Comparison of ENCODE assay signal across 27 cellular contexts in the genomic region with DNA sequence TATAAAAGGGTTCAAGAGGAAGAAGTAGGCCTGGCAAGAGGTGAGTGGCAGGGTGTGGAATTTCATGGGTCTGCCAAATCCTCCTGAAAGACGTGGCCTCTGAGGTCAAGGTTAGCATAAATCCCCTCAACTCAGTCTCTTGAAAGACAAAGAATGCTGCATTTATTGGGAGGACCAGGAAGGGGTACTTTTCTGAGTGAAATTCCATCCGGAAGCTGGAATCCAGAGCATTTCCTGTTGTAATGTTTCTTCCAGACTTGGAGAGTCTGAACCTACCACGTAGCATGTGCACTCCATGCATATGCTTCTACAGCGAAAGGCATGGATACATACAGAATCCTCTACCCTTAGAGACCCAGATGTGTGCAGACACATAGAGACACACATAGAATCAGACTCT. TPM values are rescaled to one million over a fixed set of nuclear protein-coding genes. Genes with fewer than 3 reads are reported as not detected.
DNase-seq lines count a peak whose midpoint lies in the region; ATAC-seq and TF ChIP-seq lines count a peak whose summit lies in the region.
"Had no signal": no experiment of that assay in that cellular context is flagged by ENCODE, and none has a peak within 500 bp of the region (broad histone marks: within the 10 kb centered on the region; RNA-seq: fewer than 3 reads in every experiment).

No MANE protein-coding gene starts in this region.

- CTCF ChIA-PET in RWPE1 (lab: Yijun Ruan, JAX), result no interaction called here

- H3K4me1 ChIP-seq in osteoblast (ENCODE audit: insufficient read depth, low read length), result no peaks in the 10 kb centered on the region
- H3K4me1 ChIP-seq: body of pancreas, prostate gland, stomach, transverse colon had no signal

- TF ChIP-seq CTCF in fibroblast of villous mesenchyme (IDR thresholded peaks at IDR 0.05; ENCODE audit: insufficient read depth, low read depth, low read length), result no peak
- TF ChIP-seq CTCF in osteoblast (IDR thresholded peaks at IDR 0.05; ENCODE audit: extremely low read depth, low read depth, low read length), result no peak
- TF ChIP-seq CTCF in RWPE1 (conservative IDR thresholded peaks at IDR 0.05; ENCODE audit: low read depth), result no peak

- H3K27ac ChIP-seq in osteoblast (ENCODE audit: low read depth, low read length) (no peak overlapping the region), RWPE1 (no peak overlapping the region)
- H3K27ac ChIP-seq: body of pancreas, coronary artery, HL-60, prostate gland, stomach, transverse colon had no signal

- no peak for ATAC-seq in GM19351 (IDR thresholded peaks at IDR 0.05; ENCODE audit: unreplicated experiment)
- ATAC-seq: body of pancreas, K562 had no signal

- DNase-seq in ELF-1 (ENCODE audit: low read depth, low spot score), result peak; percentile 24
- DNase-seq in M059J (ENCODE audit: low read depth), result peak; percentile 14
- peak; percentile 35 for DNase-seq in fibroblast of villous mesenchyme (ENCODE audit: low read depth)
- DNase-seq in osteoblast (ENCODE audit: insufficient read length, low spot score, missing footprints), result peak; percentile 34
- DNase-seq in RWPE1 (ENCODE audit: low spot score), result no peak
- no peak for DNase-seq in NCI-H345 treated with DMSO at 0.1 percent for 48 hours (lab: John Stamatoyannopoulos, UW; ENCODE audit: unreplicated experiment)
- DNase-seq: activated CD4-positive, alpha-beta T cell treated with anti-CD3 and anti-CD28 coated beads, Interleukin-2, amount 50 U/mL, for 1 hour; activated CD8-positive, alpha-beta memory T cell treated with anti-CD3 and anti-CD28 coated beads, Interleukin-2, amount 50 U/mL, for 48 hours; activated naive CD8-positive, alpha-beta T cell treated with anti-CD3 and anti-CD28 coated beads, Interleukin-2, amount 10 ng/mL, durations not matched to agents 7 days and 5 days; AML-193; body of pancreas; CD8-positive, alpha-beta memory T cell; DMS53; HCEC 1CT; hippocampal formation; NCI-H146; NCI-H2171 treated with DMSO at 0.1 percent for 48 hours; NCI-H69; SHP77 treated with DMSO at 0.1 percent for 48 hours; stomach; transverse colon had no signal

- H3K9me3 ChIP-seq in osteoblast (ENCODE audit: low read depth, low read length), result no peaks in the 10 kb centered on the region
- H3K9me3 ChIP-seq: body of pancreas, prostate gland, transverse colon had no signal

- H3K79me2 ChIP-seq in osteoblast (ENCODE audit: insufficient read depth, low read length), result no peaks in the 10 kb centered on the region

- POLR2A ChIA-PET in RWPE1 (lab: Yijun Ruan, JAX; ENCODE audit: low non-redundant PET), result no interaction called here

- H4K20me1 ChIP-seq in osteoblast (ENCODE audit: insufficient read depth, low read length), result no peaks in the 10 kb centered on the region

- no peaks in the 10 kb centered on the region for H3K36me3 ChIP-seq in osteoblast (ENCODE audit: insufficient read depth, low read length)
- H3K36me3 ChIP-seq: prostate gland, stomach, transverse colon had no signal

- H3K4me2 ChIP-seq in osteoblast (ENCODE audit: insufficient read depth, low read length), result no peak overlapping the region

- no peaks in the 10 kb centered on the region for H3K27me3 ChIP-seq in osteoblast (ENCODE audit: insufficient read depth, low read length)
- H3K27me3 ChIP-seq: body of pancreas, stomach, transverse colon had no signal

- H2AFZ ChIP-seq in osteoblast (ENCODE audit: low read length), result peak overlapping the region; percentile 33

- H3K4me3 ChIP-seq in fibroblast of villous mesenchyme (ENCODE audit: low read depth, low read length) (no peak overlapping the region), osteoblast (ENCODE audit: insufficient read depth, low read length) (no peak overlapping the region)
- H3K4me3 ChIP-seq: body of pancreas, coronary artery, K562, prostate gland, stomach, transverse colon had no signal

RNA-seq across cellular contexts. Expression of a gene that starts 13.4 kb away (rescaled TPM):
- 5.6 and 10.4 TPM in 2 replicates for total RNA-seq in M059J (2014; rRNA removed; shearing (Covaris generic))
- total RNA-seq in fibroblast of villous mesenchyme (10.4 and 11.0 TPM in 2 replicates), osteoblast (8.7 and 9.1 TPM in 2 replicates)
- total RNA-seq: T-helper 1 cell treated with Interleukin-12 subunit alpha and Interleukin-12 subunit beta and Interleukin-4 antibody, amounts not matched to agents 30 ng/mL and 1 ng/mL, for 36 hours had no signal

RNA-seq across cellular contexts. Expression of a gene that starts 20.6 kb away (rescaled TPM):
- 23.7 and 36.3 TPM in 2 replicates for total RNA-seq in M059J (2014; rRNA removed; shearing (Covaris generic))
- 39.9 and 49.2 TPM in 2 replicates for total RNA-seq in fibroblast of villous mesenchyme
- 39.5 and 39.8 TPM in 2 replicates for total RNA-seq in osteoblast

Comparison
In these comparisons a context has a peak if more than half of its experiments do, and no peak if none do; other contexts are left out.
1. DNase-seq: peak in ELF-1 (single experiment), M059J (single experiment), fibroblast of villous mesenchyme (single experiment) and osteoblast (single experiment); none in RWPE1 (single experiment) and NCI-H345 treated with DMSO at 0.1 percent for 48 hours (single experiment).